ENCODE assay signal across 33 cellular contexts in genomic region chr6:160273760-160274159, GRCh38. TPM values are rescaled to one million over a fixed set of nuclear protein-coding genes. Genes with fewer than 3 reads are reported as not detected.
"Had no signal": no experiment of that assay in that cellular context is flagged by ENCODE, and none has a peak within 500 bp of the region (broad histone marks: within the 10 kb centered on the region; RNA-seq: fewer than 3 reads in every experiment).

No MANE protein-coding gene starts in this region.

- DNase-seq: hypothalamus; immature natural killer cell; kidney; left ventricle myocardium inferior; naive B cell; natural killer cell; nephron progenitor cell; occipital lobe; right lobe of liver; stimulated activated CD4-positive, alpha-beta T cell treated with anti-CD3 and anti-CD28 coated beads, Interleukin-12 subunit alpha, Interleukin-12 subunit beta, amount 100 ng/mL, for 4 hours; stimulated activated CD4-positive, alpha-beta T cell treated with anti-CD3 and anti-CD28 coated beads, Interleukin-15, amount 100 ng/mL, for 24 hours; stimulated activated CD4-positive, alpha-beta T cell treated with anti-CD3 and anti-CD28 coated beads, Interleukin-2, amount 100 ng/mL, for 24 hours; stimulated activated CD4-positive, alpha-beta T cell treated with anti-CD3 and anti-CD28 coated beads, Interleukin-4, amount 100 ng/mL, for 1 hour; stimulated activated naive B cell treated with anti-CD40 and anti-IgM and Interleukin-4, amounts not matched to agents 10 μg/mL and 1 μg/mL and 100 μg/mL, for 72 hours; stimulated activated naive CD8-positive, alpha-beta T cell treated with anti-CD3 and anti-CD28 coated beads, Interleukin-15, Interleukin-2, amounts not matched to agents 100 U/mL and 50 U/mL, for 24 hours; stomach; testis; thyroid gland; transverse colon; upper lobe of left lung had no signal

- H3K4me2 ChIP-seq: neural progenitor cell had no signal

- H3K9ac ChIP-seq: neural progenitor cell, parathyroid adenoma had no signal

- H3K9me3 ChIP-seq: left ventricle myocardium inferior, neutrophil, right atrium auricular region, right lobe of liver, stomach, testis, thyroid gland, transverse colon, upper lobe of left lung, vagina had no signal

- H3K27me3 ChIP-seq: neural progenitor cell, neutrophil, right atrium auricular region, right lobe of liver, stomach, testis, thyroid gland, transverse colon, upper lobe of left lung, vagina had no signal

- H3K4me3 ChIP-seq: left ventricle myocardium inferior, neural progenitor cell, right atrium auricular region, right lobe of liver, stomach, testis, thyroid gland, transverse colon, upper lobe of left lung, vagina had no signal

- FAIRE-seq: islet of Langerhans, kidney had no signal

- H3K27ac ChIP-seq: left ventricle myocardium inferior, neural progenitor cell, neutrophil, parathyroid adenoma, right atrium auricular region, stomach, testis, thyroid gland, transverse colon, upper lobe of left lung, vagina had no signal

- H3K36me3 ChIP-seq: left ventricle myocardium inferior, neural progenitor cell, neutrophil, right atrium auricular region, right lobe of liver, stomach, thyroid gland, transverse colon, upper lobe of left lung, vagina had no signal

- H2AFZ ChIP-seq: neural progenitor cell, parathyroid adenoma had no signal

- H3K79me2 ChIP-seq: parathyroid adenoma had no signal

- H3K4me1 ChIP-seq: left ventricle myocardium inferior, neural progenitor cell, parathyroid adenoma, right atrium auricular region, stomach, testis, thyroid gland, upper lobe of left lung, vagina had no signal

- ATAC-seq: natural killer cell; right lobe of liver; stimulated activated naive B cell treated with anti-CD40 and anti-IgM and Interleukin-4, amounts not matched to agents 10 μg/mL and 1 μg/mL and 100 μg/mL, for 72 hours; stimulated activated naive CD8-positive, alpha-beta T cell treated with anti-CD3 and anti-CD28 coated beads, Interleukin-15, Interleukin-2, amounts not matched to agents 100 U/mL and 50 U/mL, for 24 hours had no signal

RNA-seq across cellular contexts. Expression of gene SLC22A2, which starts 15.1 kb away (rescaled TPM):
- total RNA-seq: left ventricle myocardium inferior, lower leg skin, lung microvascular endothelial cell, mesenteric fat pad, natural killer cell, osteocyte, pulmonary artery endothelial cell, right atrium auricular region, right lobe of liver, skeletal muscle tissue, stomach, thyroid gland, transverse colon, upper lobe of left lung, urinary bladder, vagina had no signal
- polyA plus RNA-seq: immature natural killer cell, stomach had no signal
